In genomic region chr17:18183334-18184142, GRCh38 we compare ENCODE assay signal across 8 cellular contexts. TPM values are rescaled to one million over a fixed set of nuclear protein-coding genes. Genes with fewer than 3 reads are reported as not detected.
A peak's percentile ranks its signal among the peaks of the same experiment; 100 is the strongest.
DNase-seq lines count a peak whose midpoint lies in the region; ATAC-seq, FAIRE-seq and TF ChIP-seq lines count a peak whose summit lies in the region.

ALKBH5 (plus strand) TSS chr17:18183828; CDS start chr17:18184244, 416 bp downstream.

- ATAC-seq in GM18502 (IDR thresholded peaks at IDR 0.05; ENCODE audit: poor library complexity, unreplicated experiment) (peak; percentile 78), HG02970 (IDR thresholded peaks at IDR 0.05; ENCODE audit: low FRiP score, unreplicated experiment) (peak; percentile 83), psoas muscle (peak; percentile 88 to 93 (median 91))

- H3K36me3 ChIP-seq in right atrium auricular region (no peaks in the 10 kb centered on the region), psoas muscle (ENCODE audit: insufficient read depth in 1 of 2, low read depth in 1 of 2) (peaks cover 4 to 16% of the 10 kb centered on the region in 2 donors)

- WGBS in psoas muscle, 3 donors, result 0 to 1% (median 0%) methylated on average over 52 to 98 of the region's 98 CpGs

- H3K9me3 ChIP-seq in right atrium auricular region, result no peaks in the 10 kb centered on the region
- H3K9me3 ChIP-seq in psoas muscle, result no peaks in the 10 kb centered on the region

- peak; percentile 70 for FAIRE-seq in urothelium cell line (lab: Jason Lieb, UNC)

- H3K27ac ChIP-seq in right atrium auricular region (peak within 1 kb of the TSS; percentile 92 to 94), psoas muscle (peak within 1 kb of the TSS; percentile 96)

- intact Hi-C loops in T-helper 2 cell treated with Interferon-gamma antibody and Interleukin-4, amounts not matched to agents 100 ng/mL and 5 ng/mL, for 36 hours (cut with micrococcal nuclease), result loop anchor here (1.0 to 10.0 kb wide), 9 partner anchors 25 to 359 kb away; partner anchors contain the start of genes ATPAF2, DRC3, DRG2 and FLII
- intact Hi-C loops in psoas muscle (cut with DNase I), result loop anchor here in 1 of 2 donors (5.0 kb wide), 1 partner anchor 41 kb away; no protein-coding TSS in a partner anchor

- TF ChIP-seq CTCF in right atrium auricular region (IDR thresholded peaks at IDR 0.05) (no peak), psoas muscle (IDR thresholded peaks at IDR 0.05) (peak; percentile 14)

- H3K27me3 ChIP-seq in right atrium auricular region (no peaks in the 10 kb centered on the region), psoas muscle (ENCODE audit: insufficient read depth in 3 of 3, low read length in 2 of 3) (no peaks in the 10 kb centered on the region)

- peak within 1 kb of the TSS; percentile 85 to 92 for H3K4me3 ChIP-seq in right atrium auricular region
- H3K4me3 ChIP-seq in psoas muscle, result peak within 1 kb of the TSS; percentile 96

- H3K4me1 ChIP-seq in right atrium auricular region, result peaks cover 0 to 53% of the 10 kb centered on the region in 2 donors
- H3K4me1 ChIP-seq in psoas muscle, result peaks cover 29% of the 10 kb centered on the region

- peak; percentile 72 for DNase-seq in NCI-H187 treated with DMSO at 0.1 percent for 48 hours (lab: John Stamatoyannopoulos, UW)
- DNase-seq in anterior cingulate cortex (lab: John Stamatoyannopoulos, UW), result peak; percentile 91 to 100 (median 97)
- DNase-seq in right atrium auricular region (ENCODE audit: low spot score), result peak; percentile 99
- peak; percentile 96 to 98 for DNase-seq in psoas muscle
- DNase-seq in urothelium cell line (ENCODE audit: low spot score), result peak; percentile 99

RNA-seq across cellular contexts. Expression of gene ALKBH5, which starts in this region (rescaled TPM):
- 99.2 and 102 TPM in 2 replicates for total RNA-seq in T-helper 2 cell treated with Interferon-gamma antibody and Interleukin-4, amounts not matched to agents 100 ng/mL and 5 ng/mL, for 36 hours
- total RNA-seq in right atrium auricular region (100 to 1,000 TPM; 177 to 193 TPM), psoas muscle (100 to 1,000 TPM; 202 to 219 (median 211) TPM)
- polyA plus RNA-seq in psoas muscle, result 100 to 1,000 TPM in 2 of 3 donors, 10 to 100 TPM in 1; 91.7 to 235 (median 111) TPM

Comparison
In these comparisons a context has a peak if more than half of its experiments do, and no peak if none do; other contexts are left out.
1. Peak in every context shown above with its lines: DNase-seq, ATAC-seq, H3K4me3 ChIP-seq and H3K27ac ChIP-seq.